Comparison of ENCODE assay signal across 19 cellular contexts in the genomic region with DNA sequence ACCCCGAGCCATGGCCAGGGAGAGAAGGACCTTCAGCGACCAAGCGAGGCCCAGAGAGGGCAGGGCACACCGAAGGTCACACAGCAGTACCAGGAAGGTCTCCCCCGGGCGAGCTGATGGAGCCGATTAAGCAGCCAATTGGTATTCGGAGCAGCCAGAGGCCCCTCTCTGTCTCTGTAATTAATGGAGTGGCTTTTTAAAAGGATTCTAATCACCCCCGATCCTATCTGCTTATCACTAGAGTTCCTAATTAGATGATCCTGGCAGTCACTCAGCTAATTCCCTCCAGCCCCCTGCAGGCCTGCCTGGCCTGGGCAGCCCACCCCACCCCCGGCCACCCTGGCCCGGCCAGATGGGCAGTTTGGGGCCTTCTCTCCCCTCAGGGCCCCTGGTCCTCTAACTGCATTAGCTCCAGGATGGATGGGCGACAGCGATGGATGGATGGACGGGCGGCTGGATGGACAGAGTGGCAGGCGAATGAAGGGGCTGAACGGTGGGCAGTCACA.
"Had no signal": no experiment of that assay in that cellular context is flagged by ENCODE, and none has a peak within 500 bp of the region (broad histone marks: within the 10 kb centered on the region; RNA-seq: fewer than 3 reads in every experiment).

No MANE protein-coding gene starts in this region.

- DNase-seq: activated CD4-positive, alpha-beta memory T cell treated with anti-CD3 and anti-CD28 coated beads for 36 hours; activated CD4-positive, alpha-beta T cell treated with anti-CD3 and anti-CD28 coated beads, Interleukin-2, amount 10 ng/mL, durations not matched to agents 7 days and 5 days; activated CD4-positive, CD25-positive, alpha-beta regulatory T cell; activated CD8-positive, alpha-beta memory T cell treated with anti-CD3 and anti-CD28 coated beads for 24 hours; activated gamma-delta T cell; activated naive CD4-positive, alpha-beta T cell treated with anti-CD3 and anti-CD28 coated beads for 36 hours; activated T-cell treated with anti-CD3 and anti-CD28 coated beads, Interleukin-2, amount 50 U/mL, for 4 hours; amygdala; NCI-H1105 treated with DMSO at 0.1 percent for 48 hours; NCI-H1436 treated with DMSO at 0.1 percent for 48 hours; NCI-H187; NCI-H2081; NCI-H446; NCI-H524; RPMI8226; T-helper 2 cell; T1000 had no signal

- ATAC-seq: activated T-cell treated with anti-CD3 and anti-CD28 coated beads, Interleukin-2, amount 50 U/mL, for 4 hours; activated T-helper 17 cell treated with anti-CD3 and anti-CD28 coated beads, Interleukin-2, amount 50 U/mL, for 72 hours; Right ventricle myocardium inferior had no signal
